Comparison of ENCODE assay signal across 20 cellular contexts in genomic region chr9:134830126-134830525, GRCh38. TPM values are rescaled to one million over a fixed set of nuclear protein-coding genes. Genes with fewer than 3 reads are reported as not detected.
"Had no signal": no experiment of that assay in that cellular context is flagged by ENCODE, and none has a peak within 500 bp of the region (broad histone marks: within the 10 kb centered on the region; RNA-seq: fewer than 3 reads in every experiment).

No MANE protein-coding gene starts in this region.

- H3K4me1 ChIP-seq: breast epithelium, suprapubic skin had no signal

- H3K27ac ChIP-seq: breast epithelium, suprapubic skin had no signal

- H3K9me3 ChIP-seq: breast epithelium, suprapubic skin had no signal

- H3K36me3 ChIP-seq: breast epithelium had no signal

- DNase-seq: activated CD4-positive, alpha-beta T cell treated with anti-CD3 and anti-CD28 coated beads for 1 hour; activated CD8-positive, alpha-beta memory T cell treated with anti-CD3 and anti-CD28 coated beads for 24 hours; activated CD8-positive, alpha-beta memory T cell treated with anti-CD3 and anti-CD28 coated beads, Interleukin-2, amount 50 U/mL, for 48 hours; activated effector memory CD4-positive, alpha-beta T cell treated with Interleukin-2 at 50 U/mL for 16 hours; activated naive CD4-positive, alpha-beta T cell treated with anti-CD3 and anti-CD28 coated beads, Interleukin-2, amount 10 ng/mL, durations not matched to agents 7 days and 5 days; activated T-cell treated with anti-CD3 and anti-CD28 coated beads, Interleukin-2, amount 50 U/mL, for 48 hours; aorta; endodermal cell; foreskin melanocyte; hypothalamus; islet precursor cell; midbrain; nephron progenitor cell had no signal

- ATAC-seq: left lobe of liver had no signal

- H3K4me3 ChIP-seq: breast epithelium, lung, suprapubic skin had no signal

RNA-seq across cellular contexts. Expression of gene FCN2, which starts 50.5 kb away (rescaled TPM):
- total RNA-seq: endodermal cell, epithelial cell of proximal tubule, lung, myocyte, progenitor cell of endocrine pancreas had no signal
